Comparison of ENCODE assay signal across 8 cellular contexts in genomic region chr5:177671755-177672690, GRCh38.
DNase-seq lines count a peak whose midpoint lies in the region; ATAC-seq and TF ChIP-seq lines count a peak whose summit lies in the region.
"Not testable (repeated sequence)": the region's sequence is repeated elsewhere in the genome, so short reads cannot be mapped to it uniquely, and the experiment has no call there.

No MANE protein-coding gene starts in this region.

- not testable (repeated sequence) for H3K4me3 Mint-ChIP-seq in activated T-helper 2 cell treated with anti-CD3 and anti-CD28 coated beads, Interferon-gamma antibody, Interleukin-2, Interleukin-4, amounts not matched to agents 10 μg/mL and 5 μg/mL and 100 μg/mL, durations not matched to agents 14 hours and 24 hours and 36 hours (ENCODE audit: low read depth)
- H3K4me3 Mint-ChIP-seq in naive thymus-derived CD4-positive, alpha-beta T cell, result peak overlapping the region in 3 of 10 donors; percentile 21 to 45 (median 23)

- H3K4me3 ChIP-seq in AG10803 (ENCODE audit: low read length) (peak overlapping the region; percentile 31), fibroblast of pulmonary artery (replicated peaks; ENCODE audit: low read depth, low read length) (peak overlapping the region; percentile 44)
- not testable (repeated sequence) for H3K4me3 ChIP-seq in naive thymus-derived CD4-positive, alpha-beta T cell (ENCODE audit: low read length)

- DNase-seq in AG10803 (ENCODE audit: low read depth), result peak; percentile 12
- peak; percentile 8 for DNase-seq in SK-MEL-5 (ENCODE audit: low read depth, low spot score)
- DNase-seq in activated T-helper 2 cell treated with anti-CD3 and anti-CD28 coated beads, Interferon-gamma antibody, Interleukin-2, Interleukin-4, amounts not matched to agents 10 μg/mL and 5 μg/mL and 100 μg/mL, durations not matched to agents 14 hours and 24 hours and 36 hours (ENCODE audit: low spot score), result peak; percentile 65
- not testable (repeated sequence) for DNase-seq in fibroblast of pulmonary artery (ENCODE audit: low read depth)
- DNase-seq in naive thymus-derived CD4-positive, alpha-beta T cell, result peak; percentile 57 to 83 (median 69)
- DNase-seq in stimulated activated CD8-positive, alpha-beta memory T cell treated with anti-CD3 and anti-CD28 coated beads, Interleukin-12 subunit alpha, Interleukin-12 subunit beta, amount 100 ng/mL, for 1 hour (ENCODE audit: low read depth), result peak; percentile 54

- not testable (repeated sequence) for H3K27ac Mint-ChIP-seq in activated T-helper 2 cell treated with anti-CD3 and anti-CD28 coated beads, Interferon-gamma antibody, Interleukin-2, Interleukin-4, amounts not matched to agents 10 μg/mL and 5 μg/mL and 100 μg/mL, durations not matched to agents 14 hours and 24 hours and 36 hours
- peak overlapping the region in 1 of 9 donors; percentile 31 for H3K27ac Mint-ChIP-seq in naive thymus-derived CD4-positive, alpha-beta T cell

- not testable (repeated sequence) for H3K9me3 Mint-ChIP-seq in activated T-helper 2 cell treated with anti-CD3 and anti-CD28 coated beads, Interferon-gamma antibody, Interleukin-2, Interleukin-4, amounts not matched to agents 10 μg/mL and 5 μg/mL and 100 μg/mL, durations not matched to agents 14 hours and 24 hours and 36 hours; naive thymus-derived CD4-positive, alpha-beta T cell

- not testable (repeated sequence) for H3K4me1 Mint-ChIP-seq in activated T-helper 2 cell treated with anti-CD3 and anti-CD28 coated beads, Interferon-gamma antibody, Interleukin-2, Interleukin-4, amounts not matched to agents 10 μg/mL and 5 μg/mL and 100 μg/mL, durations not matched to agents 14 hours and 24 hours and 36 hours (ENCODE audit: low read depth)
- H3K4me1 Mint-ChIP-seq in naive thymus-derived CD4-positive, alpha-beta T cell, result peaks cover 5 to 28% (median 18%) of the 10 kb centered on the region in 7 donors

- not testable (repeated sequence) for TF ChIP-seq CTCF in AG10803 (conservative IDR thresholded peaks at IDR 0.05; ENCODE audit: low read length); fibroblast of pulmonary artery (IDR thresholded peaks at IDR 0.05; ENCODE audit: low read length, missing control alignments)

- H3K4me1 ChIP-seq in naive thymus-derived CD4-positive, alpha-beta T cell (ENCODE audit: control insufficient read depth in 2 of 2, insufficient read depth in 2 of 2, low read length in 2 of 2), result not testable (repeated sequence)

- CTCF ChIA-PET in naive thymus-derived CD4-positive, alpha-beta T cell (lab: Charles Lee), result not testable (repeated sequence)

- H3K27ac ChIP-seq in naive thymus-derived CD4-positive, alpha-beta T cell (ENCODE audit: low read depth, low read length), result peak overlapping the region; percentile 48

- not testable (repeated sequence) for H3K36me3 ChIP-seq in naive thymus-derived CD4-positive, alpha-beta T cell (ENCODE audit: control insufficient read depth in 2 of 3, insufficient read depth in 3 of 3, low read length in 3 of 3)

- not testable (repeated sequence) for H3K27me3 ChIP-seq in naive thymus-derived CD4-positive, alpha-beta T cell (ENCODE audit: control insufficient read depth in 2 of 2, insufficient read depth in 2 of 2, low read length in 2 of 2)

- POLR2A ChIA-PET in naive thymus-derived CD4-positive, alpha-beta T cell (lab: Charles Lee), result not testable (repeated sequence)

- ATAC-seq in GM19351 (IDR thresholded peaks at IDR 0.05; ENCODE audit: unreplicated experiment) (peak; percentile 68), HG03064 (IDR thresholded peaks at IDR 0.05; ENCODE audit: low read depth, unreplicated experiment) (peak; percentile 67)
- peak; percentile 87 for ATAC-seq in naive thymus-derived CD4-positive, alpha-beta T cell

- H3K27me3 Mint-ChIP-seq in activated T-helper 2 cell treated with anti-CD3 and anti-CD28 coated beads, Interferon-gamma antibody, Interleukin-2, Interleukin-4, amounts not matched to agents 10 μg/mL and 5 μg/mL and 100 μg/mL, durations not matched to agents 14 hours and 24 hours and 36 hours (ENCODE audit: low read depth); naive thymus-derived CD4-positive, alpha-beta T cell: not testable (repeated sequence)

- in situ Hi-C loops in SK-MEL-5 (cut with HindIII; ENCODE audit: low pct_unique_long_range_greater_than_20kb, low sequenced_read_pairs), result not testable (repeated sequence)

- H3K9me3 ChIP-seq in naive thymus-derived CD4-positive, alpha-beta T cell (ENCODE audit: control insufficient read depth in 2 of 3, low read length in 3 of 3), result not testable (repeated sequence)

- not testable (repeated sequence) for H3K36me3 Mint-ChIP-seq in activated T-helper 2 cell treated with anti-CD3 and anti-CD28 coated beads, Interferon-gamma antibody, Interleukin-2, Interleukin-4, amounts not matched to agents 10 μg/mL and 5 μg/mL and 100 μg/mL, durations not matched to agents 14 hours and 24 hours and 36 hours (ENCODE audit: low read depth); naive thymus-derived CD4-positive, alpha-beta T cell

- intact Hi-C loops in activated T-helper 2 cell treated with anti-CD3 and anti-CD28 coated beads, Interferon-gamma antibody, Interleukin-2, Interleukin-4, amounts not matched to agents 10 μg/mL and 5 μg/mL and 100 μg/mL, durations not matched to agents 14 hours and 24 hours and 36 hours (cut with micrococcal nuclease); naive thymus-derived CD4-positive, alpha-beta T cell (cut with micrococcal nuclease): not testable (repeated sequence)
